In genomic region chr21:43362928-43363314, GRCh38 we compare ENCODE assay signal across 9 cellular contexts.
A peak's percentile ranks its signal among the peaks of the same experiment; 100 is the strongest.
DNase-seq lines count a peak whose midpoint lies in the region; ATAC-seq, FAIRE-seq and TF ChIP-seq lines count a peak whose summit lies in the region.
"Had no signal": no experiment of that assay in that cellular context is flagged by ENCODE, and none has a peak within 500 bp of the region (broad histone marks: within the 10 kb centered on the region; RNA-seq: fewer than 3 reads in every experiment).

No MANE protein-coding gene starts in this region.

- intact Hi-C loops in CD8-positive, alpha-beta T cell (cut with DNase I, micrococcal nuclease), result loop anchor here in 1 of 2 experiments (10.0 kb wide), 1 partner anchor 388 kb away; the partner anchor contains the start of gene PKNOX1
- intact Hi-C loops in K562 (cut with micrococcal nuclease), result no loop called here

- peak overlapping the region; percentile 96 for H3K27ac Mint-ChIP-seq in CD8-positive, alpha-beta T cell
- H3K27ac Mint-ChIP-seq in nephron, result peak overlapping the region; percentile 18 to 92 (median 68)

- no peaks in the 10 kb centered on the region for H3K9me3 ChIP-seq in CD8-positive, alpha-beta T cell (ENCODE audit: low read length)
- H3K9me3 ChIP-seq in K562 (replicated peaks; ENCODE audit: control insufficient read depth, insufficient read depth, low read depth, low read length), result no peaks in the 10 kb centered on the region
- H3K9me3 ChIP-seq: thoracic aorta had no signal

- in situ Hi-C loops in K562 (cut with MboI), result no loop called here

- no peak for ATAC-seq in CD8-positive, alpha-beta T cell
- peak; percentile 29 for ATAC-seq in K562
- no peak for ATAC-seq in GM18868 (IDR thresholded peaks at IDR 0.05; ENCODE audit: unreplicated experiment)
- ATAC-seq in HG03439 (IDR thresholded peaks at IDR 0.05; ENCODE audit: unreplicated experiment), result no peak

- no peak for TF ChIP-seq CTCF in CD8-positive, alpha-beta T cell (IDR thresholded peaks at IDR 0.05)
- TF ChIP-seq CTCF in K562 (IDR thresholded peaks at IDR 0.05 in 2 of 3, conservative IDR thresholded peaks at IDR 0.05 in 1 of 3; ENCODE audit: insufficient read depth in 2 of 3, low read depth in 1 of 3, low read length in 3 of 3) (no peak), nephron (IDR thresholded peaks at IDR 0.05; ENCODE audit: unreplicated experiment in 3 of 3) (no peak)

- H3K9me3 Mint-ChIP-seq in CD8-positive, alpha-beta T cell, result no peaks in the 10 kb centered on the region
- no peaks in the 10 kb centered on the region for H3K9me3 Mint-ChIP-seq in nephron

- peak overlapping the region; percentile 75 for H3K4me3 Mint-ChIP-seq in CD8-positive, alpha-beta T cell
- peak overlapping the region in 1 of 3 experiments; percentile 27 for H3K4me3 Mint-ChIP-seq in nephron

- no peak for TF ChIP-seq EP300 in K562 (IDR thresholded peaks at IDR 0.05; ENCODE audit: low read length)

- H3K36me3 ChIP-seq in CD8-positive, alpha-beta T cell (ENCODE audit: insufficient read depth, low read length), result no peaks in the 10 kb centered on the region
- H3K36me3 ChIP-seq in K562 (ENCODE audit: control insufficient read depth, insufficient read depth, low read length), result no peaks in the 10 kb centered on the region
- H3K36me3 ChIP-seq: thoracic aorta had no signal

- peak; percentile 69 for FAIRE-seq in K562 (lab: Jason Lieb, UNC)

- TF ChIP-seq RAD21 in K562 (CRISPR knock-in tag; conservative IDR thresholded peaks at IDR 0.05 in 1 of 2, IDR thresholded peaks at IDR 0.05 in 1 of 2), result no peak

- no peak overlapping the region for H2AFZ ChIP-seq in K562 (ENCODE audit: low read depth, low read length)

- BruUV-seq in K562 (replicated peaks; lab: Mats Ljungman, UMichigan), result no TSS peak

- H3K4me3 ChIP-seq in CD8-positive, alpha-beta T cell (ENCODE audit: low read depth, low read length), result peak overlapping the region; percentile 28
- no peak overlapping the region for H3K4me3 ChIP-seq in K562

- POLR2A ChIA-PET in CD8-positive, alpha-beta T cell (lab: Charles Lee), result no interaction called here
- POLR2A ChIA-PET in K562 (lab: Yijun Ruan, JAX), result no interaction called here

- H3K4me1 ChIP-seq in CD8-positive, alpha-beta T cell (ENCODE audit: insufficient read depth, low read length), result peaks cover 26% of the 10 kb centered on the region
- H3K4me1 ChIP-seq in K562 (replicated peaks in 1 of 2; ENCODE audit: control insufficient read depth in 2 of 2, insufficient read depth in 2 of 2, low read length in 2 of 2), result peaks cover 0 to 38% of the 10 kb centered on the region in 2 experiments; a peak in 3 of 5 replicates

- CTCF ChIA-PET in CD8-positive, alpha-beta T cell (lab: Charles Lee), result no interaction called here
- CTCF ChIA-PET in K562 (lab: Yijun Ruan, JAX; ENCODE audit: low intra/inter-chr PET ratio), result no interaction called here

- H3K36me3 Mint-ChIP-seq in CD8-positive, alpha-beta T cell, result no peaks in the 10 kb centered on the region
- H3K36me3 Mint-ChIP-seq in nephron (ENCODE audit: low read depth), result no peaks in the 10 kb centered on the region

- 0 out of 2 replicates have a peak, but pooled peaks cover 14% of the 10 kb centered on the region for H4K20me1 ChIP-seq in K562 (replicated peaks; ENCODE audit: control insufficient read depth, insufficient read depth, low read length)

- peak overlapping the region; percentile 91 for H3K27ac ChIP-seq in CD8-positive, alpha-beta T cell (ENCODE audit: low read depth, low read length)
- no peak overlapping the region for H3K27ac ChIP-seq in K562 (ENCODE audit: extremely low read depth, low read depth, low read length)
- H3K27ac ChIP-seq: thoracic aorta had no signal

- no peaks in the 10 kb centered on the region for H3K27me3 Mint-ChIP-seq in CD8-positive, alpha-beta T cell (ENCODE audit: low read depth)
- peaks cover 32% of the 10 kb centered on the region for H3K27me3 Mint-ChIP-seq in nephron (ENCODE audit: low read depth)

- H3K9me1 ChIP-seq in K562 (ENCODE audit: control insufficient read depth, insufficient read depth, low read length), result no peaks in the 10 kb centered on the region

- no peak overlapping the region for H3K4me2 ChIP-seq in K562 (ENCODE audit: insufficient read depth, low read length)

- H3K79me2 ChIP-seq in K562 (ENCODE audit: control insufficient read depth, insufficient read depth, low read length), result no peaks in the 10 kb centered on the region

- 3% methylated on average over 12 of the region's 12 CpGs for WGBS in K562 (ENCODE audit: insufficient coverage, low coverage, missing lambda C conversion rate)

- no peak overlapping the region for H3K9ac ChIP-seq in K562 (ENCODE audit: insufficient read depth in 1 of 2, low read depth in 2 of 2, low read length in 2 of 2)

- no peak for TF ChIP-seq POLR2A in K562 (conservative IDR thresholded peaks at IDR 0.05)

- DNase-seq in CD8-positive, alpha-beta T cell, result no peak
- DNase-seq in MV-4-11 (lab: John Stamatoyannopoulos, UW) (peak; percentile 84), K562 (ENCODE audit: extremely low read depth in 1 of 4, low spot score in 3 of 4) (peak in 2 of 4 experiments; percentile 31 to 61), NOMO-1 (lab: John Stamatoyannopoulos, UW; ENCODE audit: unreplicated experiment in 2 of 2) (no peak)
- DNase-seq in stimulated activated CD4-positive, alpha-beta T cell treated with anti-CD3 and anti-CD28 coated beads, Interleukin-4, amount 100 ng/mL, for 1 hour, result no peak

- H3K4me1 Mint-ChIP-seq in CD8-positive, alpha-beta T cell (ENCODE audit: low read depth), result peaks cover 23% of the 10 kb centered on the region
- H3K4me1 Mint-ChIP-seq in nephron, result peaks cover 63% of the 10 kb centered on the region

- H3K27me3 ChIP-seq in CD8-positive, alpha-beta T cell (ENCODE audit: insufficient read depth, low read length), result no peaks in the 10 kb centered on the region
- peaks cover 69 to 99% of the 10 kb centered on the region in 2 experiments for H3K27me3 ChIP-seq in K562 (ENCODE audit: control insufficient read depth in 2 of 2, insufficient read depth in 2 of 2, low read length in 2 of 2)

TF ChIP-seq in K562, 482 proteins besides CTCF, POLR2A, EP300 and RAD21 (continues in another document):
- TF ChIP-seq MEF2A (IDR thresholded peaks at IDR 0.05; ENCODE audit: control insufficient read depth, low read depth, low read length), result no peak
- TF ChIP-seq TAF9B (IDR thresholded peaks at IDR 0.05; ENCODE audit: partially characterized antibody), result no peak
- no peak for TF ChIP-seq NCOA2 (IDR thresholded peaks at IDR 0.05; ENCODE audit: partially characterized antibody in 2 of 2)
- TF ChIP-seq MBD2 (IDR thresholded peaks at IDR 0.05; ENCODE audit: borderline replicate concordance, low read depth), result no peak
- TF ChIP-seq JUN (IDR thresholded peaks at IDR 0.05; ENCODE audit: borderline replicate concordance, low read depth, low read length), result no peak
- TF ChIP-seq JUN (CRISPR knock-in tag; IDR thresholded peaks at IDR 0.05; ENCODE audit: borderline replicate concordance), result no peak
- no peak for TF ChIP-seq ZNF518B (CRISPR knock-in tag; IDR thresholded peaks at IDR 0.05)
- peak; percentile 89 to 92 for TF ChIP-seq KDM1A (IDR thresholded peaks at IDR 0.05)
- TF ChIP-seq HDAC1 (IDR thresholded peaks at IDR 0.05), result peak in 1 of 2 experiments; percentile 61; a peak in 2 of 4 replicates
- TF ChIP-seq MTA3 (IDR thresholded peaks at IDR 0.05; ENCODE audit: borderline replicate concordance), result no peak
- 0 out of 2 replicates have a peak, but pooled peaks have one; percentile 25 for TF ChIP-seq ZNF766 (CRISPR knock-in tag; conservative IDR thresholded peaks at IDR 0.05)
- TF ChIP-seq ZNF507 (tag; conservative IDR thresholded peaks at IDR 0.05), result no peak
- no peak for TF ChIP-seq ARID2 (IDR thresholded peaks at IDR 0.05)
- no peak for TF ChIP-seq L3MBTL2 (IDR thresholded peaks at IDR 0.05)
- TF ChIP-seq TBL1XR1 (IDR thresholded peaks at IDR 0.05; ENCODE audit: low read length in 2 of 2), result no peak
- peak; percentile 95 for TF ChIP-seq HES1 (IDR thresholded peaks at IDR 0.05; ENCODE audit: low read depth)
